In genomic region chr22:39013923-39014722, GRCh38 we compare ENCODE assay signal across 8 cellular contexts. TPM values are rescaled to one million over a fixed set of nuclear protein-coding genes. Genes with fewer than 3 reads are reported as not detected.
DNase-seq lines count a peak whose midpoint lies in the region; ATAC-seq and TF ChIP-seq lines count a peak whose summit lies in the region.

Gene APOBEC3C (plus strand): TSS chr22:39014257. CDS start chr22:39014363, 106 bp downstream.

- peaks cover 4% of the 10 kb centered on the region; the same call in 1 of the 2 replicates for H3K4me1 ChIP-seq in MM.1S (ENCODE audit: low read length)

- peak; percentile 95 for DNase-seq in EL
- peak; percentile 91 for DNase-seq in MM.1S
- DNase-seq in WTC11 (ENCODE audit: low spot score), result peak; percentile 50
- DNase-seq in cardiac fibroblast (ENCODE audit: low read depth in 2 of 2), result peak; percentile 86 to 92
- DNase-seq in kidney tubule cell (ENCODE audit: low spot score), result peak; percentile 88
- peak; percentile 51 to 64 for DNase-seq in stimulated activated CD4-positive, alpha-beta T cell treated with anti-CD3 and anti-CD28 coated beads, Interleukin-1b, Interleukin-23, amount 100 ng/mL, for 4 hours (ENCODE audit: low read depth in 2 of 2)

- peak within 1 kb of the TSS; percentile 81 for H3K4me3 ChIP-seq in MM.1S (ENCODE audit: low read length)
- H3K4me3 ChIP-seq in cardiac fibroblast (replicated peaks in 1 of 2; ENCODE audit: low read depth in 2 of 2, low read length in 2 of 2), result peak within 1 kb of the TSS; percentile 48 to 69

- CTCF ChIA-PET in WTC11 (lab: Charles Lee), result interaction anchor here (0.7 to 1.3 kb wide), 4 partner anchors 116 to 297 kb away, joined by 3 to 5 read pairs (median 4); no protein-coding TSS in a partner anchor

- no peaks in the 10 kb centered on the region for H3K9me3 Mint-ChIP-seq in WTC11

- peaks cover 60% of the 10 kb centered on the region for H3K4me1 Mint-ChIP-seq in WTC11

- H3K4me2 ChIP-seq in MM.1S (ENCODE audit: low read depth, low read length), result peak within 1 kb of the TSS; percentile 74

- 0 out of 2 replicates have a peak, but pooled peaks cover 3% of the 10 kb centered on the region for H3K36me3 Mint-ChIP-seq in WTC11

- H3K79me2 ChIP-seq in MM.1S (ENCODE audit: low read length), result peaks cover 40% of the 10 kb centered on the region

- H3K9ac ChIP-seq in MM.1S (ENCODE audit: low read length), result peak within 1 kb of the TSS; percentile 79

- H2AFZ ChIP-seq in MM.1S (ENCODE audit: low read length), result peak within 1 kb of the TSS; percentile 55

- H3F3A ChIP-seq in MM.1S (ENCODE audit: insufficient read depth, low read length), result peaks cover 22% of the 10 kb centered on the region

- H4K20me1 ChIP-seq in MM.1S (ENCODE audit: insufficient read depth, low read length), result no peaks in the 10 kb centered on the region

- peak within 1 kb of the TSS; percentile 62 for H3K4me3 Mint-ChIP-seq in WTC11

- no peaks in the 10 kb centered on the region for H3K9me2 ChIP-seq in MM.1S (replicated peaks; ENCODE audit: insufficient read depth, low read length)

- H3K27ac Mint-ChIP-seq in WTC11, result peak within 1 kb of the TSS; percentile 96

- H3K27me3 ChIP-seq in MM.1S (replicated peaks; ENCODE audit: insufficient read depth, low read length), result no peaks in the 10 kb centered on the region

- H3K36me3 ChIP-seq in MM.1S (replicated peaks; ENCODE audit: insufficient read depth, low read length), result no peaks in the 10 kb centered on the region

- peak within 1 kb of the TSS; percentile 80 for H3K27ac ChIP-seq in MM.1S (ENCODE audit: low read length)

- POLR2A ChIA-PET in WTC11 (lab: Charles Lee), result interaction anchor here (1.2 kb wide), 1 partner anchor 14 kb away, joined by 3 read pairs; no protein-coding TSS in a partner anchor

- no peaks in the 10 kb centered on the region for H3K27me3 Mint-ChIP-seq in WTC11 (ENCODE audit: low read depth)

- H3K9me3 ChIP-seq in MM.1S (replicated peaks; ENCODE audit: insufficient read depth, low read length), result no peaks in the 10 kb centered on the region

- TF ChIP-seq CTCF in MM.1S (IDR thresholded peaks at IDR 0.05; ENCODE audit: low read length), result peak; percentile 28
- TF ChIP-seq CTCF in WTC11 (IDR thresholded peaks at IDR 0.05), result no peak
- TF ChIP-seq CTCF in cardiac fibroblast (IDR thresholded peaks at IDR 0.05; ENCODE audit: low read depth, low read length), result no peak

- ATAC-seq in GM21825 (IDR thresholded peaks at IDR 0.05; ENCODE audit: unreplicated experiment) (peak; percentile 79), WTC11 (peak; percentile 56), HG03457 (IDR thresholded peaks at IDR 0.05; ENCODE audit: unreplicated experiment) (no peak)

TF ChIP-seq in WTC11, 78 proteins besides CTCF, POLR2A, EP300 and RAD21:
- TF ChIP-seq ZBTB21 (CRISPR knock-in tag; IDR thresholded peaks at IDR 0.05; ENCODE audit: borderline replicate concordance) (no peak), SP1 (CRISPR knock-in tag; conservative IDR thresholded peaks at IDR 0.05) (0 out of 2 replicates have a peak, but pooled peaks have one; percentile 37)
TF ChIP-seq in WTC11: peak in this region for 1.

RNA-seq across cellular contexts. Expression of gene APOBEC3C, which starts in this region (rescaled TPM):
- 33.4 to 40.4 TPM (median 39.4 TPM) in 3 replicates for total RNA-seq in WTC11 (2021)
